Comparison of ENCODE assay signal across 2 cellular contexts in genomic region chr10:91022924-91023707, GRCh38.
TF ChIP-seq lines count a peak whose summit lies in the region.

No MANE protein-coding gene starts in this region.

TF ChIP-seq in SK-N-SH treated with all-trans-retinoic acid at 6 μM for 48 hours, 23 proteins besides CTCF, POLR2A, EP300 and RAD21:
- TF ChIP-seq PATZ1 (CRISPR knock-in tag; IDR thresholded peaks at IDR 0.05; ENCODE audit: borderline replicate concordance): no peak
- TF ChIP-seq ZNF565 (CRISPR knock-in tag; conservative IDR thresholded peaks at IDR 0.05; ENCODE audit: low read depth): no peak
- no peak for TF ChIP-seq PPARA (CRISPR knock-in tag; IDR thresholded peaks at IDR 0.05; ENCODE audit: borderline replicate concordance)
- no peak for TF ChIP-seq GLIS3 (CRISPR knock-in tag; IDR thresholded peaks at IDR 0.05)
- TF ChIP-seq CSDC2 (CRISPR knock-in tag; IDR thresholded peaks at IDR 0.05): no peak
- TF ChIP-seq ARNTL (CRISPR knock-in tag; IDR thresholded peaks at IDR 0.05; ENCODE audit: borderline replicate concordance, low read depth): no peak
- no peak for TF ChIP-seq ZNF70 (CRISPR knock-in tag; IDR thresholded peaks at IDR 0.05)
- no peak for TF ChIP-seq SNAI2 (CRISPR knock-in tag; IDR thresholded peaks at IDR 0.05)
- no peak for TF ChIP-seq CSRNP3 (CRISPR knock-in tag; IDR thresholded peaks at IDR 0.05)
- no peak for TF ChIP-seq RARB (CRISPR knock-in tag; IDR thresholded peaks at IDR 0.05)
- no peak for TF ChIP-seq CREB5 (CRISPR knock-in tag; IDR thresholded peaks at IDR 0.05; ENCODE audit: low read depth)
- no peak for TF ChIP-seq OSR1 (CRISPR knock-in tag; IDR thresholded peaks at IDR 0.05)

TF ChIP-seq in HepG2, 621 proteins besides CTCF, POLR2A, EP300 and RAD21 (continued from another document):
- TF ChIP-seq POLR2AphosphoS2 (IDR thresholded peaks at IDR 0.05; ENCODE audit: low read depth, low read length): no peak
- TF ChIP-seq HOXA9 (CRISPR knock-in tag; IDR thresholded peaks at IDR 0.05; ENCODE audit: borderline replicate concordance): no peak
- TF ChIP-seq FOXA3 (CRISPR knock-in tag; IDR thresholded peaks at IDR 0.05): no peak
- TF ChIP-seq ZNF766 (CRISPR knock-in tag; IDR thresholded peaks at IDR 0.05; ENCODE audit: borderline replicate concordance): no peak
- no peak for TF ChIP-seq ZNF550 (CRISPR knock-in tag; IDR thresholded peaks at IDR 0.05; ENCODE audit: borderline replicate concordance)
- TF ChIP-seq ZNF274 (CRISPR knock-in tag; IDR thresholded peaks at IDR 0.05): no peak
- no peak for TF ChIP-seq HMGXB4 (CRISPR knock-in tag; IDR thresholded peaks at IDR 0.05; ENCODE audit: borderline replicate concordance in 1 of 2, low read depth in 1 of 2)
- no peak for TF ChIP-seq NFE2L1 (CRISPR knock-in tag; IDR thresholded peaks at IDR 0.05; ENCODE audit: borderline replicate concordance)
- no peak for TF ChIP-seq CREB3 (CRISPR knock-in tag; IDR thresholded peaks at IDR 0.05)
- no peak for TF ChIP-seq ZNF124 (CRISPR knock-in tag; IDR thresholded peaks at IDR 0.05)
- no peak for TF ChIP-seq ZFP91 (CRISPR knock-in tag; IDR thresholded peaks at IDR 0.05; ENCODE audit: borderline replicate concordance)
TF ChIP-seq in HepG2: peak in this region for 0.
